Comparison of ENCODE assay signal across 8 cellular contexts in genomic region chr11:34199525-34199924, GRCh38.
"Had no signal": no experiment of that assay in that cellular context is flagged by ENCODE, and none has a peak within 500 bp of the region (broad histone marks: within the 10 kb centered on the region; RNA-seq: fewer than 3 reads in every experiment).

No MANE protein-coding gene starts in this region.

- H3K36me3 ChIP-seq: HAP-1 had no signal

- H3K27ac Mint-ChIP-seq: GM23338, HFFc6, IgD-negative memory B cell had no signal

- H3K4me3 Mint-ChIP-seq: GM23338, HFFc6, IgD-negative memory B cell had no signal

- DNase-seq: H7, HFFc6, KG1 had no signal

- H3K4me2 ChIP-seq: GM23338 had no signal

- H3K4me3 ChIP-seq: GM23338, HAP-1 had no signal

- H3K4me1 ChIP-seq: HAP-1 had no signal

- H3K9me3 Mint-ChIP-seq: GM23338, HFFc6, IgD-negative memory B cell had no signal

- H3K27me3 Mint-ChIP-seq: IgD-negative memory B cell had no signal

- ATAC-seq: GM23338, HCT116 had no signal

- H2AFZ ChIP-seq: GM23338 had no signal

- FAIRE-seq: HTR-8/SVneo had no signal

- H3K9me3 ChIP-seq: HAP-1 had no signal
